8 cellular contexts compared by ENCODE assay signal in the genomic region with DNA sequence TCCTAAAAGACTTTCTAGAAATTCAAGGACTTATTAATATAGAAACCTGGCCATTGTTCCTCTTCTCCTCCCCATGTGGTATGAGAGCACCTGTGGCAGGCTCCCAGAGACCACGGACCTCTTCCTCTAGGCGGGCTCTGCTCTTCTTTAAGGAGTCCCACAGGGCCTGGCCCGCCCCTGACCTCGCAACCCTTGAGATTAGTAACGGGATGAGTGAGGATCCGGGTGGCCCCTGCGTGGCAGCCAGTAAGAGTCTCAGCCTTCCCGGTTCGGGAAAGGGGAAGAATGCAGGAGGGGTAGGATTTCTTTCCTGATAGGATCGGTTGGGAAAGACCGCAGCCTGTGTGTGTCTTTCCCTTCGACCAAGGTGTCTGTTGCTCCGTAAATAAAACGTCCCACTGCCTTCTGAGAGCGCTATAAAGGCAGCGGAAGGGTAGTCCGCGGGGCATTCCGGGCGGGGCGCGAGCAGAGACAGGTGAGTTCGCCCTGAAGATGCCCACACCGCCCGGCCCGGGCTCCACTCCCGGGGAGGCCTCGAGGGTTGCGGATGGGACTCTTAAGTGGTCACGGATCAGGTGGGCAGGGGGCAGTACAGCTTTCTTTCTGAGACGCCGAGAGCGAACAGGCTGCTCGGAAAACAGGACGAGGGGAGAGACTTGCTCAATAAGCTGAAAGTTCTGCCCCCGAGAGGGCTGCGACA. TPM values are rescaled to one million over a fixed set of nuclear protein-coding genes. Genes with fewer than 3 reads are reported as not detected.
DNase-seq lines count a peak whose midpoint lies in the region; ATAC-seq and TF ChIP-seq lines count a peak whose summit lies in the region.

A gene (plus strand): TSS at position 448 of the 700 bp plus-strand sequence. CDS start 814 bp downstream, outside the sequence.

- H3K9ac ChIP-seq in skeletal muscle tissue (ENCODE audit: low read depth in 1 of 3, low read length in 3 of 3): peak within 1 kb of the TSS in 2 of 3 donors; percentile 46 to 70

- H3K27ac ChIP-seq in right atrium auricular region (no peak within 1 kb of the TSS), skeletal muscle tissue (ENCODE audit: low read depth, low read length) (no peak within 1 kb of the TSS)

- peak; percentile 5 for DNase-seq in activated T-helper 9 cell treated with anti-CD3 and anti-CD28 coated beads, Interleukin-2, amount 50 U/mL, for 16 hours (ENCODE audit: low read depth)
- DNase-seq in right atrium auricular region (ENCODE audit: low spot score) (no peak), NOMO-1 (lab: John Stamatoyannopoulos, UW; ENCODE audit: unreplicated experiment in 2 of 2) (no peak), NCI-H446 (lab: John Stamatoyannopoulos, UW) (no peak)
- no peak for DNase-seq in central memory CD4-positive, alpha-beta T cell

- no peaks in the 10 kb centered on the region for H3K36me3 ChIP-seq in right atrium auricular region
- no peaks in the 10 kb centered on the region for H3K36me3 ChIP-seq in skeletal muscle tissue (ENCODE audit: control insufficient read depth in 3 of 3, insufficient read depth in 3 of 3, low read length in 3 of 3)

- TF ChIP-seq CTCF in right atrium auricular region (IDR thresholded peaks at IDR 0.05): no peak

- peaks cover 0 to 19% of the 10 kb centered on the region in 2 donors for H3K4me1 ChIP-seq in right atrium auricular region
- H3K4me1 ChIP-seq in skeletal muscle tissue (ENCODE audit: control insufficient read depth in 3 of 3, insufficient read depth in 3 of 3, low read length in 3 of 3): peaks cover 10 to 18% (median 16%) of the 10 kb centered on the region in 3 donors

- ATAC-seq in GM18907 (IDR thresholded peaks at IDR 0.05; ENCODE audit: unreplicated experiment) (peak; percentile 44), HG03432 (IDR thresholded peaks at IDR 0.05; ENCODE audit: unreplicated experiment) (peak; percentile 55)

- H3K4me3 ChIP-seq in right atrium auricular region: peak within 1 kb of the TSS; percentile 24 to 54
- peak within 1 kb of the TSS; percentile 63 to 72 (median 72) for H3K4me3 ChIP-seq in skeletal muscle tissue (ENCODE audit: low read length in 3 of 3)

- H3K9me3 ChIP-seq in right atrium auricular region (no peaks in the 10 kb centered on the region), skeletal muscle tissue (ENCODE audit: control insufficient read depth in 3 of 3, low read length in 3 of 3) (no peaks in the 10 kb centered on the region)

- H3K27me3 ChIP-seq in right atrium auricular region: peaks cover 3 to 8% of the 10 kb centered on the region in 2 donors
- H3K27me3 ChIP-seq in skeletal muscle tissue (ENCODE audit: control insufficient read depth in 3 of 3, insufficient read depth in 3 of 3, low read length in 3 of 3): peaks cover 24 to 32% (median 28%) of the 10 kb centered on the region in 3 donors

RNA-seq across cellular contexts. Expression of the gene that starts here (rescaled TPM):
- total RNA-seq in right atrium auricular region (under 1 TPM; 0.30 to 0.51 TPM), skeletal muscle tissue (0.52 TPM)
